Comparison of ENCODE assay signal across 27 cellular contexts in genomic region chr14:75742867-75743266, GRCh38.
"Had no signal": no experiment of that assay in that cellular context is flagged by ENCODE, and none has a peak within 500 bp of the region (broad histone marks: within the 10 kb centered on the region; RNA-seq: fewer than 3 reads in every experiment).

No MANE protein-coding gene starts in this region.

- H3K4me1 ChIP-seq: colonic mucosa, esophagus muscularis mucosa, esophagus squamous epithelium, foreskin keratinocyte, gastrocnemius medialis, gastroesophageal sphincter had no signal

- H3K27me3 ChIP-seq: colonic mucosa, dorsolateral prefrontal cortex, esophagus muscularis mucosa, esophagus squamous epithelium, foreskin keratinocyte, gastrocnemius medialis, gastroesophageal sphincter, heart left ventricle, heart right ventricle had no signal

- DNase-seq: colonic mucosa; cortex of kidney; dermis blood vessel endothelial cell; dorsolateral prefrontal cortex; effector CD4-positive, alpha-beta T cell; effector CD8-positive, alpha-beta T cell; effector memory CD4-positive, alpha-beta T cell; effector memory CD8-positive, alpha-beta T cell; endodermal cell; erythroblast; esophagus squamous epithelium; foreskin fibroblast; foreskin keratinocyte; foreskin melanocyte; gastrocnemius medialis; glutamatergic neuron; head of caudate nucleus; heart left ventricle; heart right ventricle had no signal

- H3K36me3 ChIP-seq: colonic mucosa had no signal

- H3K27ac ChIP-seq: colonic mucosa, coronary artery, dorsolateral prefrontal cortex, epithelial cell of prostate, esophagus muscularis mucosa, esophagus squamous epithelium, foreskin keratinocyte, gastrocnemius medialis, gastroesophageal sphincter, heart left ventricle, heart right ventricle had no signal

- FAIRE-seq: colon, endometrium, frontal cortex had no signal

- H3K9me3 ChIP-seq: colonic mucosa, esophagus squamous epithelium, gastrocnemius medialis had no signal

- ATAC-seq: effector memory CD8-positive, alpha-beta T cell; esophagus mucosa; foreskin keratinocyte; gastrocnemius medialis; gastroesophageal sphincter; heart left ventricle; heart right ventricle had no signal

- H3K4me3 ChIP-seq: colonic mucosa, coronary artery, dorsolateral prefrontal cortex, esophagus muscularis mucosa, esophagus squamous epithelium, gastrocnemius medialis, gastroesophageal sphincter, heart left ventricle, heart right ventricle had no signal
